In genomic region chr19:6239401-6239844, GRCh38 we compare ENCODE assay signal across 10 cellular contexts. TPM values are rescaled to one million over a fixed set of nuclear protein-coding genes. Genes with fewer than 3 reads are reported as not detected.
DNase-seq lines count a peak whose midpoint lies in the region; ATAC-seq and TF ChIP-seq lines count a peak whose summit lies in the region.
"Had no signal": no experiment of that assay in that cellular context is flagged by ENCODE, and none has a peak within 500 bp of the region (broad histone marks: within the 10 kb centered on the region; RNA-seq: fewer than 3 reads in every experiment).

No MANE protein-coding gene starts in this region.

- H3K4me3 ChIP-seq in CD8-positive, alpha-beta memory T cell (ENCODE audit: low read length) = no peak overlapping the region
- H3K4me3 ChIP-seq in sigmoid colon (no peak overlapping the region), MM.1S (ENCODE audit: low read length) (no peak overlapping the region), hepatocyte (no peak overlapping the region)
- H3K4me3 ChIP-seq: thyroid gland had no signal

- peaks cover 33 to 64% (median 54%) of the 10 kb centered on the region in 3 donors for H3K4me1 Mint-ChIP-seq in CD8-positive, alpha-beta memory T cell

- H3K9me3 Mint-ChIP-seq in CD8-positive, alpha-beta memory T cell = no peaks in the 10 kb centered on the region

- TF ChIP-seq CTCF in sigmoid colon (IDR thresholded peaks at IDR 0.05) (no peak), MM.1S (IDR thresholded peaks at IDR 0.05; ENCODE audit: low read length) (no peak), hepatocyte (IDR thresholded peaks at IDR 0.05; ENCODE audit: poor library complexity) (no peak)

- no peak for TF ChIP-seq POLR2A in sigmoid colon (IDR thresholded peaks at IDR 0.05)

- H3K9ac ChIP-seq in MM.1S (ENCODE audit: low read length) = no peak overlapping the region

- H3K27me3 ChIP-seq in CD8-positive, alpha-beta memory T cell (ENCODE audit: insufficient read depth, low read length, poor library complexity, severe bottlenecking) = no peaks in the 10 kb centered on the region
- H3K27me3 ChIP-seq in sigmoid colon (no peaks in the 10 kb centered on the region), MM.1S (replicated peaks; ENCODE audit: insufficient read depth, low read length) (no peaks in the 10 kb centered on the region), hepatocyte (no peaks in the 10 kb centered on the region)
- H3K27me3 ChIP-seq: thyroid gland had no signal

- no peaks in the 10 kb centered on the region for H3K27me3 Mint-ChIP-seq in CD8-positive, alpha-beta memory T cell

- H3K4me3 Mint-ChIP-seq in CD8-positive, alpha-beta memory T cell = peak overlapping the region in 2 of 7 donors; percentile 24 to 66

- H4K20me1 ChIP-seq in MM.1S (ENCODE audit: insufficient read depth, low read length) = peaks cover 13% of the 10 kb centered on the region
- H4K20me1 ChIP-seq in hepatocyte (ENCODE audit: insufficient read depth, poor library complexity, severe bottlenecking) = peaks cover 84% of the 10 kb centered on the region

- peaks cover 0 to 17% (median 2%) of the 10 kb centered on the region in 3 donors for H3K36me3 Mint-ChIP-seq in CD8-positive, alpha-beta memory T cell

- WGBS in sigmoid colon, 2 donors = 67 to 74% methylated on average over 11 of the region's 11 CpGs
- 91% methylated on average over 11 of the region's 11 CpGs for WGBS in hepatocyte (ENCODE audit: low lambda C conversion rate, missing lambda C conversion rate)

- no peaks in the 10 kb centered on the region for H3K36me3 ChIP-seq in CD8-positive, alpha-beta memory T cell (ENCODE audit: insufficient read depth, low read length)
- no peaks in the 10 kb centered on the region for H3K36me3 ChIP-seq in sigmoid colon
- no peaks in the 10 kb centered on the region for H3K36me3 ChIP-seq in MM.1S (replicated peaks; ENCODE audit: insufficient read depth, low read length)
- no peaks in the 10 kb centered on the region for H3K36me3 ChIP-seq in hepatocyte (replicated peaks; ENCODE audit: insufficient read depth, low read depth)
- H3K36me3 ChIP-seq: thyroid gland had no signal

- H3K9me3 ChIP-seq in CD8-positive, alpha-beta memory T cell (ENCODE audit: low read length) = no peaks in the 10 kb centered on the region
- H3K9me3 ChIP-seq in sigmoid colon (no peaks in the 10 kb centered on the region), MM.1S (replicated peaks; ENCODE audit: insufficient read depth, low read length) (no peaks in the 10 kb centered on the region), hepatocyte (ENCODE audit: low read depth) (no peaks in the 10 kb centered on the region)
- H3K9me3 ChIP-seq: thyroid gland had no signal

- peaks cover 97% of the 10 kb centered on the region for H3K79me2 ChIP-seq in MM.1S (ENCODE audit: low read length)
- peaks cover 98% of the 10 kb centered on the region for H3K79me2 ChIP-seq in hepatocyte

- CTCF ChIA-PET in CD8-positive, alpha-beta memory T cell (lab: Charles Lee) = no interaction called here

- H3K27ac Mint-ChIP-seq in CD8-positive, alpha-beta memory T cell = peak overlapping the region in 5 of 8 donors; percentile 3 to 86 (median 66)

- POLR2A ChIA-PET in CD8-positive, alpha-beta memory T cell (lab: Charles Lee) = no interaction called here

- H3K4me2 ChIP-seq in MM.1S (ENCODE audit: low read depth, low read length) (no peak overlapping the region), hepatocyte (no peak overlapping the region)

- DNase-seq in CD8-positive, alpha-beta memory T cell = no peak
- DNase-seq in activated CD4-positive, alpha-beta T cell treated with anti-CD3 and anti-CD28 coated beads, Interleukin-2, amount 50 U/mL, for 48 hours = peak; percentile 33 to 36
- peak; percentile 31 for DNase-seq in fibroblast of gingiva (ENCODE audit: low read depth)
- no peak for DNase-seq in sigmoid colon
- no peak for DNase-seq in MM.1S
- no peak for DNase-seq in hepatocyte (ENCODE audit: low spot score)
- DNase-seq in activated gamma-delta T cell (lab: John Stamatoyannopoulos, UW) = no peak
- DNase-seq: NK-92 treated with Interleukin-12 subunit alpha and Interleukin-12 subunit beta, amount 100 ng/mL, for 24 hours; thyroid gland had no signal

- H2AFZ ChIP-seq in MM.1S (ENCODE audit: low read length) = no peak overlapping the region
- no peak overlapping the region for H2AFZ ChIP-seq in hepatocyte

- H3K9me2 ChIP-seq in MM.1S (replicated peaks; ENCODE audit: insufficient read depth, low read length) (no peaks in the 10 kb centered on the region), hepatocyte (replicated peaks; ENCODE audit: insufficient read depth) (no peaks in the 10 kb centered on the region)

- intact Hi-C loops in sigmoid colon (cut with DNase I) = no loop called here

- no peak overlapping the region for H3K27ac ChIP-seq in CD8-positive, alpha-beta memory T cell (ENCODE audit: low read depth, low read length)
- H3K27ac ChIP-seq in sigmoid colon (peak overlapping the region; percentile 52 to 68 (median 62)), MM.1S (ENCODE audit: low read length) (no peak overlapping the region), hepatocyte (no peak overlapping the region)

- peaks cover 25% of the 10 kb centered on the region for H3K4me1 ChIP-seq in CD8-positive, alpha-beta memory T cell (ENCODE audit: insufficient read depth, low read length)
- H3K4me1 ChIP-seq in sigmoid colon (peaks cover 0 to 87% (median 73%) of the 10 kb centered on the region in 4 donors), MM.1S (ENCODE audit: low read length) (no peaks in the 10 kb centered on the region), hepatocyte (ENCODE audit: insufficient read depth) (peaks cover 2% of the 10 kb centered on the region)

- H3F3A ChIP-seq in MM.1S (ENCODE audit: insufficient read depth, low read length) = no peaks in the 10 kb centered on the region

- no peak for ATAC-seq in HG03095 (IDR thresholded peaks at IDR 0.05; ENCODE audit: unreplicated experiment)

- no peak for TF ChIP-seq EP300 in sigmoid colon (IDR thresholded peaks at IDR 0.05)

RNA-seq across cellular contexts. Expression of gene MLLT1, which starts 40.4 kb away (rescaled TPM):
- 10 to 100 TPM; 63.9 to 64.2 TPM for total RNA-seq in CD8-positive, alpha-beta memory T cell
- polyA plus RNA-seq in CD8-positive, alpha-beta memory T cell = 2.5 TPM
- 10 to 100 TPM; 12.5 to 20.8 (median 17.6) TPM for total RNA-seq in sigmoid colon
- 10 to 100 TPM in 2 of 3 donors, 1 to 10 TPM in 1; 9.9 to 25.5 (median 15.0) TPM for polyA plus RNA-seq in sigmoid colon
- 13.6 and 17.2 TPM in 2 replicates for total RNA-seq in hepatocyte
- polyA plus RNA-seq in hepatocyte = 22.9 and 23.3 TPM in 2 replicates

Comparison
In these comparisons a context has a peak if more than half of its experiments do, and no peak if none do; other contexts are left out.
1. DNase-seq: peak in activated CD4-positive, alpha-beta T cell treated with anti-CD3 and anti-CD28 coated beads, Interleukin-2, amount 50 U/mL, for 48 hours (2 of 2) and fibroblast of gingiva (single experiment); none in CD8-positive, alpha-beta memory T cell (0 of 5), sigmoid colon (single experiment), MM.1S (single experiment), hepatocyte (single experiment) and activated gamma-delta T cell (single experiment).
2. H3K27ac ChIP-seq: peak in sigmoid colon (4 of 4); none in CD8-positive, alpha-beta memory T cell (single experiment), MM.1S (single experiment) and hepatocyte (single experiment).